In genomic region chr12:50070314-50071060, GRCh38 we compare ENCODE assay signal across 8 cellular contexts. TPM values are rescaled to one million over a fixed set of nuclear protein-coding genes. Genes with fewer than 3 reads are reported as not detected.
DNase-seq lines count a peak whose midpoint lies in the region; ATAC-seq and TF ChIP-seq lines count a peak whose summit lies in the region.

No MANE protein-coding gene starts in this region.

- TF ChIP-seq CTCF in AG09319 (IDR thresholded peaks at IDR 0.05; ENCODE audit: low read depth, low read length) = peak; percentile 98

- no peak for ATAC-seq in HG03039 (IDR thresholded peaks at IDR 0.05; ENCODE audit: unreplicated experiment)

- DNase-seq in AG09319 (ENCODE audit: extremely low read depth, low read depth) (peak; percentile 66), H4 (ENCODE audit: low spot score) (peak; percentile 75), NCI-H446 treated with DMSO at 0.1 percent for 48 hours (lab: John Stamatoyannopoulos, UW) (peak; percentile 40), dermis blood vessel endothelial cell (peak; percentile 91), lung microvascular endothelial cell (ENCODE audit: low read depth in 2 of 2) (peak; percentile 73 to 87)
- peak; percentile 54 for DNase-seq in activated CD4-positive, alpha-beta T cell treated with anti-CD3 and anti-CD28 coated beads for 24 hours (ENCODE audit: low read depth in 2 of 2)
- peak in 2 of 3 donors; percentile 44 to 69 for DNase-seq in stimulated activated CD4-positive, alpha-beta T cell treated with anti-CD3 and anti-CD28 coated beads, TNF-alpha, amount 100 ng/mL, for 48 hours (ENCODE audit: low read depth in 3 of 3)

RNA-seq across cellular contexts. Expression of gene ASIC1, which starts 13.1 kb away (rescaled TPM):
- total RNA-seq in H4 (2014; rRNA removed; shearing (Covaris generic)) = 1.6 and 3.4 TPM in 2 replicates
- total RNA-seq in dermis blood vessel endothelial cell = under 0.01 and 0.14 TPM in 2 replicates
- total RNA-seq in lung microvascular endothelial cell = under 0.01 TPM in 1 of 2 replicates, not detected in the other

RNA-seq across cellular contexts. Expression of gene SMARCD1, which starts 14.7 kb away (rescaled TPM):
- 52.7 and 64.3 TPM in 2 replicates for total RNA-seq in H4 (2014; rRNA removed; shearing (Covaris generic))
- total RNA-seq in dermis blood vessel endothelial cell = 70.1 and 163 TPM in 2 replicates
- total RNA-seq in lung microvascular endothelial cell = 41.6 and 41.9 TPM in 2 replicates

RNA-seq across cellular contexts. Expression of gene GPD1, which starts 33.3 kb away (rescaled TPM):
- total RNA-seq in H4 (2014; rRNA removed; shearing (Covaris generic)) = 0.25 TPM in 1 of 2 replicates, not detected in the other
- total RNA-seq in dermis blood vessel endothelial cell (not detected in 2 replicates), lung microvascular endothelial cell (under 0.01 TPM in 1 of 2 replicates, not detected in the other)

RNA-seq across cellular contexts. Expression of gene COX14, which starts 41.5 kb away (rescaled TPM):
- total RNA-seq in H4 (2014; rRNA removed; shearing (Covaris generic)) = 64.8 and 70.3 TPM in 2 replicates
- total RNA-seq in dermis blood vessel endothelial cell (23.4 and 45.1 TPM in 2 replicates), lung microvascular endothelial cell (50.6 and 72.4 TPM in 2 replicates)

RNA-seq across cellular contexts. Expression of gene RACGAP1, which starts 45.2 kb away (rescaled TPM):
- 115 and 140 TPM in 2 replicates for total RNA-seq in H4 (2014; rRNA removed; shearing (Covaris generic))
- total RNA-seq in dermis blood vessel endothelial cell (19.9 and 67.1 TPM in 2 replicates), lung microvascular endothelial cell (5.8 and 23.3 TPM in 2 replicates)

Comparison
In these comparisons a context has a peak if more than half of its experiments do, and no peak if none do; other contexts are left out.
1. DNase-seq: peak in every context shown above with its lines; median percentile 91 in dermis blood vessel endothelial cell; 80 in lung microvascular endothelial cell; 75 in H4; 66 in AG09319; 56 in stimulated activated CD4-positive, alpha-beta T cell treated with anti-CD3 and anti-CD28 coated beads, TNF-alpha, amount 100 ng/mL, for 48 hours; 54 in activated CD4-positive, alpha-beta T cell treated with anti-CD3 and anti-CD28 coated beads for 24 hours; 40 in NCI-H446 treated with DMSO at 0.1 percent for 48 hours.